In genomic region chr6:130423044-130423443, GRCh38 we compare ENCODE assay signal across 35 cellular contexts. TPM values are rescaled to one million over a fixed set of nuclear protein-coding genes. Genes with fewer than 3 reads are reported as not detected.
"Had no signal": no experiment of that assay in that cellular context is flagged by ENCODE, and none has a peak within 500 bp of the region (broad histone marks: within the 10 kb centered on the region; RNA-seq: fewer than 3 reads in every experiment).

No MANE protein-coding gene starts in this region.

- H3K4me3 ChIP-seq: PC-9, SJCRH30, SK-N-MC had no signal

- ATAC-seq: activated CD8-positive, alpha-beta memory T cell treated with anti-CD3 and anti-CD28 coated beads, Interleukin-2, amount 10 ng/mL, durations not matched to agents 7 days and 5 days; activated T-cell treated with anti-CD3 and anti-CD28 coated beads, Interleukin-2, amount 50 U/mL, for 72 hours; activated T-helper 17 cell treated with anti-CD3 and anti-CD28 coated beads, Interleukin-2, amount 50 U/mL, for 72 hours had no signal

- H2AFZ ChIP-seq: PC-9 had no signal

- H3K9me3 ChIP-seq: SJCRH30 had no signal

- H3K4me2 ChIP-seq: PC-9 had no signal

- H3K27me3 ChIP-seq: brain microvascular endothelial cell, SJCRH30 had no signal

- DNase-seq: activated CD4-positive, alpha-beta memory T cell treated with anti-CD3 and anti-CD28 coated beads, Interleukin-2, amount 10 ng/mL, durations not matched to agents 7 days and 5 days; activated CD4-positive, alpha-beta T cell treated with anti-CD3 and anti-CD28 coated beads for 1 hour; activated CD4-positive, alpha-beta T cell treated with anti-CD3 and anti-CD28 coated beads for 48 hours; activated CD4-positive, CD25-positive, alpha-beta regulatory T cell; activated CD8-positive, alpha-beta memory T cell treated with anti-CD3 and anti-CD28 coated beads for 24 hours; activated CD8-positive, alpha-beta memory T cell treated with anti-CD3 and anti-CD28 coated beads, Interleukin-2, amount 10 ng/mL, durations not matched to agents 7 days and 5 days; activated CD8-positive, alpha-beta memory T cell treated with anti-CD3 and anti-CD28 coated beads, Interleukin-2, amount 50 U/mL, for 48 hours; activated effector memory CD4-positive, alpha-beta T cell treated with anti-CD3 and anti-CD28 coated beads, Interleukin-2, amount 50 U/mL, for 16 hours; activated naive CD4-positive, alpha-beta T cell; activated naive CD4-positive, alpha-beta T cell treated with anti-CD3 and anti-CD28 coated beads, Interleukin-2, amount 50 U/mL, for 16 hours; activated naive CD8-positive, alpha-beta T cell treated with anti-CD3 and anti-CD28 coated beads for 36 hours; activated T-cell treated with anti-CD3 and anti-CD28 coated beads, Interleukin-2, amount 50 U/mL, for 72 hours; amniotic stem cell; aorta; brain microvascular endothelial cell; central memory CD4-positive, alpha-beta T cell; Karpas-422; KBM-7; NCI-H1105; NCI-H1417 treated with DMSO at 0.1 percent for 48 hours; NCI-H187 treated with DMSO at 0.1 percent for 48 hours; NCI-H2171 treated with DMSO at 0.1 percent for 48 hours; NCI-H2227 treated with DMSO at 0.1 percent for 48 hours; NCI-H446; NCI-H524; NCI-H69; PC-9; SHP77; T1000; WERI-Rb-1 had no signal

- H3K27ac ChIP-seq: PC-9, SJCRH30, SK-N-MC, WERI-Rb-1 had no signal

- H3K36me3 ChIP-seq: SJCRH30, WERI-Rb-1 had no signal

RNA-seq across cellular contexts. Expression of gene TMEM200A, which starts 57.2 kb away (rescaled TPM):
- total RNA-seq: activated naive CD8-positive, alpha-beta T cell treated with anti-CD3 and anti-CD28 coated beads for 36 hours; MCF 10A; OCI-LY7; PC-9 had no signal
